In genomic region chr17:7852262-7852670, GRCh38 we compare ENCODE assay signal across 8 cellular contexts. TPM values are rescaled to one million over a fixed set of nuclear protein-coding genes. Genes with fewer than 3 reads are reported as not detected.
DNase-seq lines count a peak whose midpoint lies in the region; ATAC-seq, FAIRE-seq and TF ChIP-seq lines count a peak whose summit lies in the region.

No MANE protein-coding gene starts in this region.

- H3K27ac Mint-ChIP-seq in activated CD4-positive, alpha-beta T cell treated with anti-CD3 and anti-CD28 coated beads for 36 hours: peak overlapping the region; percentile 37

- no peaks in the 10 kb centered on the region for H4K20me1 ChIP-seq in OCI-LY7 (ENCODE audit: insufficient read depth, low read length)

- H3K9me2 ChIP-seq in OCI-LY7 (ENCODE audit: insufficient read depth, low read length): no peaks in the 10 kb centered on the region

- peaks cover 11% of the 10 kb centered on the region; the same call in 1 of the 2 replicates for H3K79me2 ChIP-seq in OCI-LY7 (ENCODE audit: insufficient read depth, low read depth, low read length)

- H3K4me1 ChIP-seq in OCI-LY7 (ENCODE audit: insufficient read depth, low read length, poor library complexity, severe bottlenecking) (peaks cover 31% of the 10 kb centered on the region), pancreas (peaks cover 0 to 9% (median 4%) of the 10 kb centered on the region in 3 donors)

- H3K27ac ChIP-seq in OCI-LY7 (ENCODE audit: low read depth, low read length, poor library complexity, severe bottlenecking) (peak overlapping the region; percentile 6), dorsolateral prefrontal cortex (peak overlapping the region in 55 of 59 donors; percentile 2 to 82 (median 65)), pancreas (no peak overlapping the region), WERI-Rb-1 (no peak overlapping the region)

- no peaks in the 10 kb centered on the region for H3K9me3 Mint-ChIP-seq in activated CD4-positive, alpha-beta T cell treated with anti-CD3 and anti-CD28 coated beads for 36 hours (ENCODE audit: low read depth)

- WGBS in pancreas, 2 donors: 49 to 55% methylated on average over 20 of the region's 20 CpGs

- peak overlapping the region; percentile 28; the same call in 1 of the 2 replicates for H3K4me2 ChIP-seq in OCI-LY7 (ENCODE audit: low read length)

- POLR2A ChIA-PET in activated CD4-positive, alpha-beta T cell treated with anti-CD3 and anti-CD28 coated beads for 36 hours (lab: Charles Lee): no interaction called here
- POLR2A ChIA-PET in OCI-LY7 (lab: Charles Lee): no interaction called here

- no peaks in the 10 kb centered on the region for H3K27me3 Mint-ChIP-seq in activated CD4-positive, alpha-beta T cell treated with anti-CD3 and anti-CD28 coated beads for 36 hours

- H3K4me1 Mint-ChIP-seq in activated CD4-positive, alpha-beta T cell treated with anti-CD3 and anti-CD28 coated beads for 36 hours: peaks cover 49% of the 10 kb centered on the region

- no peaks in the 10 kb centered on the region for H3K27me3 ChIP-seq in dorsolateral prefrontal cortex
- no peaks in the 10 kb centered on the region for H3K27me3 ChIP-seq in pancreas
- no peaks in the 10 kb centered on the region for H3K27me3 ChIP-seq in WERI-Rb-1 (ENCODE audit: insufficient read depth, low read depth, severe bottlenecking)

- intact Hi-C loops in activated CD4-positive, alpha-beta T cell treated with anti-CD3 and anti-CD28 coated beads for 36 hours (cut with DNase I, micrococcal nuclease): loop anchor here in 1 of 2 experiments (5.0 kb wide), 1 partner anchor 110 kb away; no protein-coding TSS in a partner anchor
- intact Hi-C loops in OCI-LY7 (cut with micrococcal nuclease; ENCODE audit: unreplicated experiment): no loop called here
- intact Hi-C loops in dorsolateral prefrontal cortex (cut with DNase I): loop anchor here in 1 of 2 donors (5.0 kb wide), 1 partner anchor 110 kb away; no protein-coding TSS in a partner anchor
- intact Hi-C loops in pancreas (cut with DNase I): loop anchor here in 2 of 3 donors (5.0 to 10.0 kb wide), 2 partner anchors 107 to 110 kb away; no protein-coding TSS in a partner anchor

- peaks cover 76% of the 10 kb centered on the region for H3K36me3 ChIP-seq in OCI-LY7 (ENCODE audit: insufficient read depth, low read length)
- peaks cover 0 to 28% (median 1%) of the 10 kb centered on the region in 3 donors for H3K36me3 ChIP-seq in pancreas
- peaks cover 52% of the 10 kb centered on the region for H3K36me3 ChIP-seq in WERI-Rb-1

- H3K9me3 ChIP-seq in OCI-LY7 (ENCODE audit: low read length): no peaks in the 10 kb centered on the region
- H3K9me3 ChIP-seq in pancreas: no peaks in the 10 kb centered on the region
- H3K9me3 ChIP-seq in WERI-Rb-1 (ENCODE audit: severe bottlenecking): no peaks in the 10 kb centered on the region

- ATAC-seq in activated CD4-positive, alpha-beta T cell treated with anti-CD3 and anti-CD28 coated beads for 36 hours: no peak
- ATAC-seq in pancreas: no peak
- no peak for ATAC-seq in GM19455 (IDR thresholded peaks at IDR 0.05; ENCODE audit: unreplicated experiment)

- no TSS peak for BruUV-seq in OCI-LY7 (replicated peaks; lab: Mats Ljungman, UMichigan)

- H3K4me3 ChIP-seq in OCI-LY7 (ENCODE audit: low read depth, low read length, poor library complexity, severe bottlenecking) (no peak overlapping the region), dorsolateral prefrontal cortex (peak overlapping the region in 46 of 59 donors; percentile 10 to 68 (median 49)), pancreas (no peak overlapping the region), WERI-Rb-1 (ENCODE audit: low read depth, low read length) (no peak overlapping the region)

- H2AFZ ChIP-seq in OCI-LY7 (ENCODE audit: low read length): no peak overlapping the region

- DNase-seq in activated CD4-positive, alpha-beta T cell treated with anti-CD3 and anti-CD28 coated beads for 36 hours: no peak
- DNase-seq in activated CD4-positive, alpha-beta T cell treated with anti-CD3 and anti-CD28 coated beads, Interleukin-2, amount 50 U/mL, for 48 hours: no peak
- DNase-seq in OCI-LY7 (ENCODE audit: low spot score) (no peak), dorsolateral prefrontal cortex (no peak), pancreas (peak in 5 of 6 donors; percentile 36 to 85 (median 63)), ureter (ENCODE audit: low spot score) (no peak), WERI-Rb-1 (no peak)

- FAIRE-seq in pancreas (lab: Jason Lieb, UNC): no peak

- TF ChIP-seq CTCF in OCI-LY7 (conservative IDR thresholded peaks at IDR 0.05; ENCODE audit: low read length) (no peak), dorsolateral prefrontal cortex (IDR thresholded peaks at IDR 0.05 in 54 of 56, conservative IDR thresholded peaks at IDR 0.05 in 2 of 56; ENCODE audit: low read depth in 1 of 56, partially characterized antibody in 56 of 56) (no peak), pancreas (IDR thresholded peaks at IDR 0.05) (no peak), WERI-Rb-1 (IDR thresholded peaks at IDR 0.05; ENCODE audit: low read depth, low read length) (no peak)

- H3K4me3 Mint-ChIP-seq in activated CD4-positive, alpha-beta T cell treated with anti-CD3 and anti-CD28 coated beads for 36 hours: peak overlapping the region; percentile 61

- CTCF ChIA-PET in activated CD4-positive, alpha-beta T cell treated with anti-CD3 and anti-CD28 coated beads for 36 hours (lab: Charles Lee): interaction anchor here (2.2 to 3.3 kb wide), 2 partner anchors 10 to 17 kb away, joined by 8 to 18 read pairs; no protein-coding TSS in a partner anchor
- CTCF ChIA-PET in OCI-LY7 (lab: Charles Lee; ENCODE audit: unreplicated experiment): no interaction called here

- peaks cover 47% of the 10 kb centered on the region for H3K36me3 Mint-ChIP-seq in activated CD4-positive, alpha-beta T cell treated with anti-CD3 and anti-CD28 coated beads for 36 hours (ENCODE audit: low read depth)

RNA-seq across cellular contexts. Expression of gene TMEM88, which starts 2.6 kb away (rescaled TPM):
- total RNA-seq in activated CD4-positive, alpha-beta T cell treated with anti-CD3 and anti-CD28 coated beads for 36 hours: 1 to 10 TPM; 3.5 to 5.6 TPM
- 0.41 TPM in 1 of 2 replicates, not detected in the other for total RNA-seq in OCI-LY7 (2014; rRNA removed; shearing (Covaris generic))
- total RNA-seq in OCI-LY7 (2022) (3.8 and 4.0 TPM in 2 replicates), dorsolateral prefrontal cortex (10 to 100 TPM in 1 of 120 experiments, 1 to 10 TPM in 114, under 1 TPM in 4, not detected in 1; 0.69 to 10.3 (median 3.2) TPM), pancreas (1 to 10 TPM; 2.1 to 4.2 (median 2.4) TPM), ureter (9.9 TPM)
- polyA plus RNA-seq in pancreas: 10 to 100 TPM; 21.6 to 28.5 TPM

RNA-seq across cellular contexts. Expression of gene NAA38, which starts 5.1 kb away (rescaled TPM):
- total RNA-seq in activated CD4-positive, alpha-beta T cell treated with anti-CD3 and anti-CD28 coated beads for 36 hours: 10 to 100 TPM; 64.7 to 79.8 TPM
- total RNA-seq in OCI-LY7 (2014; rRNA removed; shearing (Covaris generic)): 168 and 205 TPM in 2 replicates
- total RNA-seq in OCI-LY7 (2022) (149 and 153 TPM in 2 replicates), dorsolateral prefrontal cortex (100 to 1,000 TPM in 18 of 120 experiments, 10 to 100 TPM in 102; 46.8 to 127 (median 87.8) TPM), pancreas (10 to 100 TPM; 20.1 to 29.6 (median 26.6) TPM), ureter (98.6 TPM)
- 10 to 100 TPM; 75.7 to 87.2 TPM for polyA plus RNA-seq in pancreas

RNA-seq across cellular contexts. Expression of gene CYB5D1, which starts 5.5 kb away (rescaled TPM):
- 10 to 100 TPM; 12.5 to 12.6 TPM for total RNA-seq in activated CD4-positive, alpha-beta T cell treated with anti-CD3 and anti-CD28 coated beads for 36 hours
- total RNA-seq in OCI-LY7 (2014; rRNA removed; shearing (Covaris generic)): 16.9 and 18.1 TPM in 2 replicates
- total RNA-seq in OCI-LY7 (2022) (19.3 and 24.8 TPM in 2 replicates), dorsolateral prefrontal cortex (10 to 100 TPM; 14.7 to 35.0 (median 23.8) TPM), pancreas (10 to 100 TPM in 1 of 6 donors, 1 to 10 TPM in 5; 5.0 to 10.5 (median 8.4) TPM), ureter (15.7 TPM)
- polyA plus RNA-seq in pancreas: 1 to 10 TPM; 4.9 to 8.5 TPM

RNA-seq across cellular contexts. Expression of gene KDM6B, which starts 18.2 kb away (rescaled TPM):
- 10 to 100 TPM; 37.3 to 46.2 TPM for total RNA-seq in activated CD4-positive, alpha-beta T cell treated with anti-CD3 and anti-CD28 coated beads for 36 hours
- 4.4 and 10.0 TPM in 2 replicates for total RNA-seq in OCI-LY7 (2014; rRNA removed; shearing (Covaris generic))
- total RNA-seq in OCI-LY7 (2022) (46.4 and 62.9 TPM in 2 replicates), dorsolateral prefrontal cortex (10 to 100 TPM; 12.7 to 38.8 (median 21.8) TPM), pancreas (10 to 100 TPM; 14.9 to 23.7 (median 17.3) TPM), ureter (31.8 TPM)
- 10 to 100 TPM in 1 of 2 donors, 1 to 10 TPM in 1; 8.9 to 15.3 TPM for polyA plus RNA-seq in pancreas

RNA-seq across cellular contexts. Expression of gene CHD3, which starts 36.3 kb away (rescaled TPM):
- total RNA-seq in activated CD4-positive, alpha-beta T cell treated with anti-CD3 and anti-CD28 coated beads for 36 hours: 100 to 1,000 TPM; 145 to 161 TPM
- total RNA-seq in OCI-LY7 (2014; rRNA removed; shearing (Covaris generic)): 42.5 and 59.6 TPM in 2 replicates
- total RNA-seq in OCI-LY7 (2022): 124 and 126 TPM in 2 replicates
- 100 to 1,000 TPM in 92 of 120 experiments, 10 to 100 TPM in 28; 45.9 to 168 (median 112) TPM for total RNA-seq in dorsolateral prefrontal cortex
- 100 to 1,000 TPM in 1 of 6 donors, 10 to 100 TPM in 5; 35.9 to 101 (median 43.1) TPM for total RNA-seq in pancreas
- 100 to 1,000 TPM; 117 to 143 TPM for polyA plus RNA-seq in pancreas
- total RNA-seq in ureter: 225 TPM

Comparison
In these comparisons a context has a peak if more than half of its experiments do, and no peak if none do; other contexts are left out.
1. DNase-seq: peak in pancreas (5 of 6); none in activated CD4-positive, alpha-beta T cell treated with anti-CD3 and anti-CD28 coated beads for 36 hours (single experiment), activated CD4-positive, alpha-beta T cell treated with anti-CD3 and anti-CD28 coated beads, Interleukin-2, amount 50 U/mL, for 48 hours (0 of 2), OCI-LY7 (single experiment), dorsolateral prefrontal cortex (0 of 10), ureter (single experiment) and WERI-Rb-1 (single experiment).
2. H3K27ac ChIP-seq: peak in OCI-LY7 (single experiment) and dorsolateral prefrontal cortex (55 of 59); none in pancreas (0 of 4) and WERI-Rb-1 (single experiment).
3. H3K4me3 ChIP-seq: peak in dorsolateral prefrontal cortex (46 of 59); none in OCI-LY7 (single experiment), pancreas (0 of 4) and WERI-Rb-1 (single experiment).